In genomic region chr17:65856865-65857264, GRCh38 we compare ENCODE assay signal across 22 cellular contexts.
A peak's percentile ranks its signal among the peaks of the same experiment; 100 is the strongest.
DNase-seq lines count a peak whose midpoint lies in the region; ATAC-seq and TF ChIP-seq lines count a peak whose summit lies in the region.
"Had no signal": no experiment of that assay in that cellular context is flagged by ENCODE, and none has a peak within 500 bp of the region (broad histone marks: within the 10 kb centered on the region; RNA-seq: fewer than 3 reads in every experiment).

No MANE protein-coding gene starts in this region.

- no peaks in the 10 kb centered on the region for H3K9me3 ChIP-seq in thyroid gland
- H3K9me3 ChIP-seq in right cardiac atrium (ENCODE audit: control insufficient read depth, low read length): no peaks in the 10 kb centered on the region
- H3K9me3 ChIP-seq: upper lobe of left lung had no signal

- TF ChIP-seq POLR2A in thyroid gland (IDR thresholded peaks at IDR 0.05): no peak

- POLR2A ChIA-PET in BJ (lab: Charles Lee): no interaction called here

- 92 to 98% methylated on average over 2 of the region's 2 CpGs for WGBS in thyroid gland, 2 donors
- WGBS in right cardiac atrium: 94% methylated on average over 2 of the region's 2 CpGs

- intact Hi-C loops in left colon (cut with DNase I, micrococcal nuclease) (no loop called here), thyroid gland (cut with DNase I) (no loop called here), right cardiac atrium (cut with DNase I) (no loop called here)

- H3K4me1 ChIP-seq in thyroid gland: no peaks in the 10 kb centered on the region
- H3K4me1 ChIP-seq in right cardiac atrium (ENCODE audit: control insufficient read depth, insufficient read depth, low read length): no peaks in the 10 kb centered on the region
- H3K4me1 ChIP-seq: upper lobe of left lung had no signal

- DNase-seq in BJ (ENCODE audit: low read depth) (peak; percentile 63), M059J (ENCODE audit: low read depth) (peak; percentile 43), choroid plexus epithelial cell (ENCODE audit: low read depth) (peak; percentile 3), left colon (no peak), thyroid gland (no peak), right cardiac atrium (no peak), SKM-1 treated with dmso at 0.1 percent for 144 hours (lab: John Stamatoyannopoulos, UW; ENCODE audit: unreplicated experiment) (no peak)
- DNase-seq: ACHN; activated CD4-positive, alpha-beta T cell treated with anti-CD3 and anti-CD28 coated beads for 48 hours; activated naive CD4-positive, alpha-beta T cell treated with anti-CD3 and anti-CD28 coated beads, Interleukin-2, amount 10 ng/mL, durations not matched to agents 7 days and 5 days; foreskin melanocyte; KG1; mesendoderm; MV-4-11; naive B cell; NCI-H187; NCI-H526; RPMI8226; stimulated activated CD8-positive, alpha-beta memory T cell treated with anti-CD3 and anti-CD28 coated beads, Interleukin-4, amount 100 ng/mL, for 48 hours; upper lobe of left lung had no signal

- no peak overlapping the region for H3K27ac ChIP-seq in thyroid gland
- H3K27ac ChIP-seq in right cardiac atrium (ENCODE audit: low read length): no peak overlapping the region
- H3K27ac ChIP-seq: SK-N-MC, upper lobe of left lung had no signal

- TF ChIP-seq CTCF in BJ (IDR thresholded peaks at IDR 0.05; ENCODE audit: insufficient read depth, low read depth, low read length) (no peak), choroid plexus epithelial cell (conservative IDR thresholded peaks at IDR 0.05; ENCODE audit: low read depth, low read length) (no peak), thyroid gland (IDR thresholded peaks at IDR 0.05) (no peak)

- H3K4me3 ChIP-seq in BJ (ENCODE audit: low read depth, low read length): no peak overlapping the region
- H3K4me3 ChIP-seq in choroid plexus epithelial cell (ENCODE audit: low read depth, low read length): no peak overlapping the region
- H3K4me3 ChIP-seq in thyroid gland (replicated peaks in 1 of 3): no peak overlapping the region
- H3K4me3 ChIP-seq in right cardiac atrium (ENCODE audit: low read length): no peak overlapping the region
- H3K4me3 ChIP-seq: SK-N-MC, upper lobe of left lung had no signal

- H3K36me3 ChIP-seq in BJ (ENCODE audit: control insufficient read depth, insufficient read depth, low read length) (no peaks in the 10 kb centered on the region), thyroid gland (no peaks in the 10 kb centered on the region)
- H3K36me3 ChIP-seq: upper lobe of left lung had no signal

- H3K27me3 ChIP-seq in BJ (ENCODE audit: control insufficient read depth, insufficient read depth, low read length) (no peaks in the 10 kb centered on the region), thyroid gland (no peaks in the 10 kb centered on the region), right cardiac atrium (ENCODE audit: control insufficient read depth, insufficient read depth) (no peaks in the 10 kb centered on the region)
- H3K27me3 ChIP-seq: upper lobe of left lung had no signal

- peak; percentile 45 for ATAC-seq in left colon
- no peak for ATAC-seq in right cardiac atrium
- ATAC-seq in HG03571 (IDR thresholded peaks at IDR 0.05; ENCODE audit: unreplicated experiment): no peak

- CTCF ChIA-PET in BJ (lab: Yijun Ruan, JAX): no interaction called here

Comparison
In these comparisons a context has a peak if more than half of its experiments do, and no peak if none do; other contexts are left out.
1. DNase-seq: peak in BJ (single experiment), M059J (single experiment) and choroid plexus epithelial cell (single experiment); none in left colon (0 of 2), thyroid gland (0 of 2), right cardiac atrium (0 of 3) and SKM-1 treated with dmso at 0.1 percent for 144 hours (single experiment).